ENCODE assay signal across 9 cellular contexts in genomic region chr3:172635588-172635987, GRCh38.
DNase-seq lines count a peak whose midpoint lies in the region; ATAC-seq, FAIRE-seq and TF ChIP-seq lines count a peak whose summit lies in the region.
"Had no signal": no experiment of that assay in that cellular context is flagged by ENCODE, and none has a peak within 500 bp of the region (broad histone marks: within the 10 kb centered on the region; RNA-seq: fewer than 3 reads in every experiment).

No MANE protein-coding gene starts in this region.

- no peak overlapping the region for H3K4me2 ChIP-seq in OCI-LY7 (ENCODE audit: low read length)

- no peak for DNase-seq in activated CD4-positive, CD25-positive, alpha-beta regulatory T cell treated with anti-CD3 and anti-CD28 coated beads, Interleukin-2, amount 50 U/mL, for 72 hours
- DNase-seq in RCC 7860 (ENCODE audit: low spot score), result peak; percentile 87
- DNase-seq in omental fat pad (ENCODE audit: low spot score), result no peak
- no peak for DNase-seq in Peyer's patch
- DNase-seq in NCI-H1092 (lab: John Stamatoyannopoulos, UW), result no peak
- no peak for DNase-seq in OCI-LY7 (ENCODE audit: low spot score)

- no peak overlapping the region for H3K27ac ChIP-seq in Peyer's patch
- no peak overlapping the region for H3K27ac ChIP-seq in OCI-LY7 (ENCODE audit: low read depth, low read length, poor library complexity, severe bottlenecking)
- H3K27ac ChIP-seq: SK-N-MC had no signal

- TF ChIP-seq CTCF in omental fat pad (IDR thresholded peaks at IDR 0.05), result no peak
- TF ChIP-seq CTCF in Peyer's patch (IDR thresholded peaks at IDR 0.05), result no peak
- no peak for TF ChIP-seq CTCF in OCI-LY7 (conservative IDR thresholded peaks at IDR 0.05; ENCODE audit: low read length)

- BruUV-seq in OCI-LY7 (replicated peaks; lab: Mats Ljungman, UMichigan), result no TSS peak

- peaks cover 0 to 24% (median 0%) of the 10 kb centered on the region in 3 donors for H3K36me3 ChIP-seq in Peyer's patch
- 0 out of 2 replicates have a peak, but pooled peaks cover 10% of the 10 kb centered on the region for H3K36me3 ChIP-seq in OCI-LY7 (ENCODE audit: insufficient read depth, low read length)

- H3K27me3 ChIP-seq in Peyer's patch, result no peaks in the 10 kb centered on the region

- FAIRE-seq in RCC 7860 (lab: Jason Lieb, UNC), result peak; percentile 77

- no peaks in the 10 kb centered on the region for H3K9me2 ChIP-seq in OCI-LY7 (ENCODE audit: insufficient read depth, low read length)

- intact Hi-C loops in OCI-LY7 (cut with micrococcal nuclease; ENCODE audit: unreplicated experiment), result no loop called here

- POLR2A ChIA-PET in OCI-LY7 (lab: Charles Lee), result interaction anchor here (0.6 kb wide), 2 partner anchors 110 to 120 kb away, joined by 4 read pairs; no protein-coding TSS in a partner anchor

- no peak for TF ChIP-seq POLR2A in Peyer's patch (IDR thresholded peaks at IDR 0.05)

- no peak overlapping the region for H3K4me3 ChIP-seq in Peyer's patch
- H3K4me3 ChIP-seq in OCI-LY7 (ENCODE audit: low read depth, low read length, poor library complexity, severe bottlenecking), result no peak overlapping the region
- H3K4me3 ChIP-seq: SK-N-MC had no signal

- H2AFZ ChIP-seq in OCI-LY7 (ENCODE audit: low read length), result no peak overlapping the region

- ATAC-seq in activated CD4-positive, CD25-positive, alpha-beta regulatory T cell treated with anti-CD3 and anti-CD28 coated beads, Interleukin-2, amount 50 U/mL, for 24 hours, result peak; percentile 81
- ATAC-seq in HG02759 (IDR thresholded peaks at IDR 0.05; ENCODE audit: unreplicated experiment) (peak; percentile 99), omental fat pad (ENCODE audit: low FRiP score) (peak; percentile 84)

- no peaks in the 10 kb centered on the region for H3K79me2 ChIP-seq in OCI-LY7 (ENCODE audit: insufficient read depth, low read depth, low read length)

- CTCF ChIA-PET in OCI-LY7 (lab: Charles Lee; ENCODE audit: unreplicated experiment), result no interaction called here

- H4K20me1 ChIP-seq in OCI-LY7 (ENCODE audit: insufficient read depth, low read length), result no peaks in the 10 kb centered on the region

- H3K9me3 ChIP-seq in Peyer's patch, result no peaks in the 10 kb centered on the region
- H3K9me3 ChIP-seq in OCI-LY7 (ENCODE audit: low read length), result no peaks in the 10 kb centered on the region

- H3K4me1 ChIP-seq in Peyer's patch (no peaks in the 10 kb centered on the region), OCI-LY7 (ENCODE audit: insufficient read depth, low read length, poor library complexity, severe bottlenecking) (no peaks in the 10 kb centered on the region)
